ENCODE assay signal across 12 cellular contexts in genomic region chr14:23181946-23182345, GRCh38. TPM values are rescaled to one million over a fixed set of nuclear protein-coding genes. Genes with fewer than 3 reads are reported as not detected.
DNase-seq lines count a peak whose midpoint lies in the region; ATAC-seq and TF ChIP-seq lines count a peak whose summit lies in the region.
"Had no signal": no experiment of that assay in that cellular context is flagged by ENCODE, and none has a peak within 500 bp of the region (broad histone marks: within the 10 kb centered on the region; RNA-seq: fewer than 3 reads in every experiment).

No MANE protein-coding gene starts in this region.

- ATAC-seq in GM18858 (IDR thresholded peaks at IDR 0.05; ENCODE audit: unreplicated experiment) (no peak), HG03378 (IDR thresholded peaks at IDR 0.05; ENCODE audit: unreplicated experiment) (no peak)
- ATAC-seq in effector memory CD8-positive, alpha-beta T cell (replicated peaks): no peak

- peaks cover 9% of the 10 kb centered on the region for H3K4me1 ChIP-seq in CD8-positive, alpha-beta memory T cell (ENCODE audit: insufficient read depth, low read length)
- H3K4me1 ChIP-seq in rectal smooth muscle tissue (ENCODE audit: control insufficient read depth, insufficient read depth, low read length): peaks cover 3% of the 10 kb centered on the region

- H3K27me3 ChIP-seq in CD8-positive, alpha-beta memory T cell (ENCODE audit: insufficient read depth, low read length, poor library complexity, severe bottlenecking): peaks cover 4% of the 10 kb centered on the region
- no peaks in the 10 kb centered on the region for H3K27me3 ChIP-seq in rectal smooth muscle tissue (ENCODE audit: control insufficient read depth, insufficient read depth, low read length)
- H3K27me3 ChIP-seq: neutrophil had no signal

- no peaks in the 10 kb centered on the region for H3K9me3 Mint-ChIP-seq in CD8-positive, alpha-beta memory T cell
- H3K9me3 Mint-ChIP-seq in effector memory CD8-positive, alpha-beta T cell: no peaks in the 10 kb centered on the region
- H3K9me3 Mint-ChIP-seq: activated T-cell treated with anti-CD3 and anti-CD28 coated beads, Interleukin-2, amount 50 U/mL, for 24 hours had no signal

- no peak for DNase-seq in CD8-positive, alpha-beta memory T cell
- DNase-seq in effector memory CD8-positive, alpha-beta T cell: no peak
- DNase-seq in NCI-H526 treated with DMSO at 0.1 percent for 48 hours (lab: John Stamatoyannopoulos, UW): no peak
- DNase-seq: NCI-H187 treated with DMSO at 0.1 percent for 48 hours had no signal

- H3K27me3 Mint-ChIP-seq in CD8-positive, alpha-beta memory T cell: peaks cover 10 to 40% of the 10 kb centered on the region in 2 donors
- peaks cover 0 to 15% of the 10 kb centered on the region in 2 donors for H3K27me3 Mint-ChIP-seq in effector memory CD8-positive, alpha-beta T cell

- no peak overlapping the region for H3K27ac Mint-ChIP-seq in CD8-positive, alpha-beta memory T cell
- H3K27ac Mint-ChIP-seq in effector memory CD8-positive, alpha-beta T cell: no peak overlapping the region
- H3K27ac Mint-ChIP-seq: activated T-cell treated with anti-CD3 and anti-CD28 coated beads, Interleukin-2, amount 50 U/mL, for 24 hours had no signal

- CTCF ChIA-PET in CD8-positive, alpha-beta memory T cell (lab: Charles Lee): interaction anchor here (1.7 kb wide), 1 partner anchor 87 kb away, joined by 3 read pairs; the partner anchor contains the start of gene ACIN1

- POLR2A ChIA-PET in CD8-positive, alpha-beta memory T cell (lab: Charles Lee): interaction anchor here (1.3 kb wide), 1 partner anchor 61 kb away, joined by 4 read pairs; no protein-coding TSS in a partner anchor

- H3K4me1 Mint-ChIP-seq in CD8-positive, alpha-beta memory T cell: peaks cover 0 to 3% (median 0%) of the 10 kb centered on the region in 3 donors
- no peaks in the 10 kb centered on the region for H3K4me1 Mint-ChIP-seq in effector memory CD8-positive, alpha-beta T cell (ENCODE audit: low read depth in 2 of 2)

- TF ChIP-seq CTCF in VCaP (conservative IDR thresholded peaks at IDR 0.05): no peak

- H3K4me3 ChIP-seq in CD8-positive, alpha-beta memory T cell (ENCODE audit: low read length): peak overlapping the region; percentile 71
- peak overlapping the region; percentile 91 for H3K4me3 ChIP-seq in iPS-11a (ENCODE audit: low read depth, low read length)
- H3K4me3 ChIP-seq in rectal smooth muscle tissue (ENCODE audit: low read length): peak overlapping the region; percentile 74

- no peak overlapping the region for H3K9ac ChIP-seq in rectal smooth muscle tissue (ENCODE audit: low read length)

- no peak overlapping the region for H3K27ac ChIP-seq in CD8-positive, alpha-beta memory T cell (ENCODE audit: low read depth, low read length)
- H3K27ac ChIP-seq in VCaP: peak overlapping the region; percentile 52; the same call in 1 of the 2 replicates
- no peak overlapping the region for H3K27ac ChIP-seq in rectal smooth muscle tissue (ENCODE audit: low read depth, low read length)
- H3K27ac ChIP-seq: neutrophil had no signal

- no peaks in the 10 kb centered on the region for H3K36me3 Mint-ChIP-seq in CD8-positive, alpha-beta memory T cell
- no peaks in the 10 kb centered on the region for H3K36me3 Mint-ChIP-seq in effector memory CD8-positive, alpha-beta T cell (ENCODE audit: insufficient read depth)

- no peaks in the 10 kb centered on the region for H3K36me3 ChIP-seq in CD8-positive, alpha-beta memory T cell (ENCODE audit: insufficient read depth, low read length)
- H3K36me3 ChIP-seq in rectal smooth muscle tissue (ENCODE audit: control insufficient read depth, insufficient read depth, low read length): no peaks in the 10 kb centered on the region
- H3K36me3 ChIP-seq: neutrophil had no signal

- H3K9me3 ChIP-seq in CD8-positive, alpha-beta memory T cell (ENCODE audit: low read length): no peaks in the 10 kb centered on the region
- H3K9me3 ChIP-seq: neutrophil had no signal

- H3K4me3 Mint-ChIP-seq in CD8-positive, alpha-beta memory T cell: peak overlapping the region in 3 of 7 donors; percentile 6 to 21 (median 16)
- H3K4me3 Mint-ChIP-seq in effector memory CD8-positive, alpha-beta T cell: no peak overlapping the region
- H3K4me3 Mint-ChIP-seq: activated T-cell treated with anti-CD3 and anti-CD28 coated beads, Interleukin-2, amount 50 U/mL, for 24 hours had no signal

RNA-seq across cellular contexts. Expression of gene SLC7A8, which starts 1.5 kb away (rescaled TPM):
- 1 to 10 TPM; 1.4 to 2.5 TPM for total RNA-seq in CD8-positive, alpha-beta memory T cell
- 0.51 TPM for polyA plus RNA-seq in CD8-positive, alpha-beta memory T cell

RNA-seq across cellular contexts. Expression of gene RNF212B, which starts 55.8 kb away (rescaled TPM):
- total RNA-seq in CD8-positive, alpha-beta memory T cell: not detected
- polyA plus RNA-seq in CD8-positive, alpha-beta memory T cell: not detected
- total RNA-seq: bronchial epithelial cell had no signal
